Comparison of ENCODE assay signal across 8 cellular contexts in genomic region chr11:70202898-70203748, GRCh38. TPM values are rescaled to one million over a fixed set of nuclear protein-coding genes. Genes with fewer than 3 reads are reported as not detected.
A peak's percentile ranks its signal among the peaks of the same experiment; 100 is the strongest.
DNase-seq lines count a peak whose midpoint lies in the region; TF ChIP-seq lines count a peak whose summit lies in the region.

Gene FADD, plus strand, starts transcription at chr11:70203296. Its CDS starts 164 bp downstream, at chr11:70203460.

- H4K12ac ChIP-seq in trophoblast cell (ENCODE audit: low read depth, low read length), result peak within 1 kb of the TSS; percentile 96

- H3K18ac ChIP-seq in trophoblast cell (ENCODE audit: low read length), result peak within 1 kb of the TSS; percentile 97

- H3K23ac ChIP-seq in trophoblast cell (ENCODE audit: low read length), result peak within 1 kb of the TSS; percentile 58

- TF ChIP-seq CTCF in GM06990 (IDR thresholded peaks at IDR 0.05; ENCODE audit: insufficient read depth, low read length, poor library complexity, severe bottlenecking) (no peak), HFF-Myc (IDR thresholded peaks at IDR 0.05; ENCODE audit: low read depth, low read length, missing control alignments) (no peak), cardiac muscle cell (IDR thresholded peaks at IDR 0.05; ENCODE audit: low read depth, low read length) (no peak), tibial nerve (IDR thresholded peaks at IDR 0.05) (peak in 1 of 5 experiments; percentile 36)

- H2BK120ac ChIP-seq in trophoblast cell (ENCODE audit: insufficient read depth, low read length, poor library complexity), result peak within 1 kb of the TSS; percentile 85

- H3K27ac ChIP-seq in cardiac muscle cell (peak within 1 kb of the TSS; percentile 90), trophoblast cell (ENCODE audit: low read depth, low read length) (peak within 1 kb of the TSS; percentile 81), tibial nerve (peak within 1 kb of the TSS; percentile 40 to 92 (median 88))

- peak within 1 kb of the TSS; percentile 51 for H2BK12ac ChIP-seq in trophoblast cell (ENCODE audit: low read length)

- H3K4me3 ChIP-seq in GM06990 (replicated peaks; ENCODE audit: low read depth, low read length) (peak within 1 kb of the TSS; percentile 100), HFF-Myc (replicated peaks; ENCODE audit: low read depth, low read length) (peak within 1 kb of the TSS; percentile 96), cardiac muscle cell (peak within 1 kb of the TSS; percentile 80), trophoblast cell (ENCODE audit: low read depth, low read length) (peak within 1 kb of the TSS; percentile 89), tibial nerve (peak within 1 kb of the TSS; percentile 69 to 98 (median 92))

- TF ChIP-seq POLR2A in tibial nerve (IDR thresholded peaks at IDR 0.05), result peak; percentile 15 to 60

- peak within 1 kb of the TSS; percentile 98 for H4K91ac ChIP-seq in trophoblast cell (ENCODE audit: low read depth, low read length)

- peak within 1 kb of the TSS; percentile 98 for H3K14ac ChIP-seq in trophoblast cell (ENCODE audit: low read length)

- H3K79me1 ChIP-seq in trophoblast cell (ENCODE audit: low read length), result peaks cover 11% of the 10 kb centered on the region

- H3K27me3 ChIP-seq in GM06990 (replicated peaks; ENCODE audit: control insufficient read depth, insufficient read depth, low read length), result no peaks in the 10 kb centered on the region
- H3K27me3 ChIP-seq in cardiac muscle cell, result no peaks in the 10 kb centered on the region
- no peaks in the 10 kb centered on the region for H3K27me3 ChIP-seq in trophoblast cell (ENCODE audit: insufficient read depth, low read length)
- H3K27me3 ChIP-seq in tibial nerve, result no peaks in the 10 kb centered on the region

- peak within 1 kb of the TSS; percentile 88 for H3K9ac ChIP-seq in trophoblast cell (ENCODE audit: low read length)

- H3K36me3 ChIP-seq in GM06990 (ENCODE audit: control insufficient read depth, insufficient read depth, low read length) (peaks cover 22% of the 10 kb centered on the region), cardiac muscle cell (no peaks in the 10 kb centered on the region), trophoblast cell (ENCODE audit: control insufficient read depth in 1 of 2, insufficient read depth in 2 of 2, low read length in 2 of 2) (peaks cover 28 to 29% of the 10 kb centered on the region in 2 experiments), tibial nerve (peaks cover 0 to 24% (median 7%) of the 10 kb centered on the region in 3 donors)

- H3K79me2 ChIP-seq in trophoblast cell (ENCODE audit: control insufficient read depth, insufficient read depth, low read length, poor library complexity), result peaks cover 10% of the 10 kb centered on the region

- peak in 1 of 2 donors; percentile 79 for TF ChIP-seq EP300 in tibial nerve (IDR thresholded peaks at IDR 0.05)

- peak within 1 kb of the TSS; percentile 91 for H3K4me2 ChIP-seq in trophoblast cell (ENCODE audit: low read length)

- peak within 1 kb of the TSS; percentile 87 for H2AK5ac ChIP-seq in trophoblast cell (ENCODE audit: low read length)

- peak within 1 kb of the TSS; percentile 99 for H3K4ac ChIP-seq in trophoblast cell (ENCODE audit: low read depth, low read length)

- peak within 1 kb of the TSS; percentile 84 for H2BK5ac ChIP-seq in trophoblast cell (ENCODE audit: low read depth, low read length, poor library complexity)

- whole genome bisulfite sequencing in trophoblast cell (ENCODE audit: extremely low coverage, insufficient coverage, insufficient read length), result no CpG with 5 or more reads among the region's 91 CpGs
- WGBS in tibial nerve, 2 donors, result 0% methylated on average over 34 to 38 of the region's 91 CpGs

- no peaks in the 10 kb centered on the region for H3K9me3 ChIP-seq in cardiac muscle cell (ENCODE audit: low read depth)
- H3K9me3 ChIP-seq in trophoblast cell (ENCODE audit: insufficient read depth, low read depth, low read length), result peaks cover 2% of the 10 kb centered on the region
- H3K9me3 ChIP-seq in tibial nerve, result no peaks in the 10 kb centered on the region

- H3K4me1 ChIP-seq in cardiac muscle cell (ENCODE audit: low read depth) (peaks cover 14% of the 10 kb centered on the region), trophoblast cell (ENCODE audit: control insufficient read depth in 1 of 2, insufficient read depth in 2 of 2, low read length in 2 of 2) (peaks cover 7 to 15% of the 10 kb centered on the region in 2 experiments), tibial nerve (peaks cover 0 to 32% (median 19%) of the 10 kb centered on the region in 4 donors)

- DNase-seq in GM06990 (ENCODE audit: extremely low read depth, insufficient read length), result peak; percentile 98
- peak; percentile 53 for DNase-seq in HFF-Myc (ENCODE audit: extremely low read depth, low read depth)
- DNase-seq in NCI-H1092 (lab: John Stamatoyannopoulos, UW), result peak; percentile 96
- peak; percentile 90 for DNase-seq in SW 1271 (lab: John Stamatoyannopoulos, UW)
- DNase-seq in activated naive CD8-positive, alpha-beta T cell treated with anti-CD3 and anti-CD28 coated beads, Interleukin-2, amount 50 U/mL, for 16 hours (ENCODE audit: low read depth, low spot score), result peak; percentile 73
- DNase-seq in cardiac muscle cell (ENCODE audit: low read depth in 1 of 2, low spot score in 1 of 2), result peak; percentile 94 to 95
- peak; percentile 97 to 99 for DNase-seq in trophoblast cell
- DNase-seq in tibial nerve (ENCODE audit: low spot score in 2 of 2), result peak; percentile 75 to 77

- H2AFZ ChIP-seq in trophoblast cell (ENCODE audit: insufficient read depth, low read length, poor library complexity), result peak within 1 kb of the TSS; percentile 92

- peak within 1 kb of the TSS; percentile 97 for H4K8ac ChIP-seq in trophoblast cell (ENCODE audit: low read depth, low read length)

RNA-seq across cellular contexts. Expression of gene FADD, which starts in this region (rescaled TPM):
- 30.1 and 34.0 TPM in 2 replicates for total RNA-seq in cardiac muscle cell
- 34.8 and 37.1 TPM in 2 replicates for polyA plus RNA-seq in cardiac muscle cell
- 20.0 and 20.1 TPM in 2 replicates for polyA plus RNA-seq in trophoblast cell (2013)
- total RNA-seq in tibial nerve, result 10 to 100 TPM; 23.9 to 34.5 (median 25.1) TPM

Comparison
In these comparisons a context has a peak if more than half of its experiments do, and no peak if none do; other contexts are left out.
1. Peak in every context shown above with its lines: DNase-seq, H3K4me3 ChIP-seq and H3K27ac ChIP-seq.